Comparison of ENCODE assay signal across 9 cellular contexts in the genomic region with DNA sequence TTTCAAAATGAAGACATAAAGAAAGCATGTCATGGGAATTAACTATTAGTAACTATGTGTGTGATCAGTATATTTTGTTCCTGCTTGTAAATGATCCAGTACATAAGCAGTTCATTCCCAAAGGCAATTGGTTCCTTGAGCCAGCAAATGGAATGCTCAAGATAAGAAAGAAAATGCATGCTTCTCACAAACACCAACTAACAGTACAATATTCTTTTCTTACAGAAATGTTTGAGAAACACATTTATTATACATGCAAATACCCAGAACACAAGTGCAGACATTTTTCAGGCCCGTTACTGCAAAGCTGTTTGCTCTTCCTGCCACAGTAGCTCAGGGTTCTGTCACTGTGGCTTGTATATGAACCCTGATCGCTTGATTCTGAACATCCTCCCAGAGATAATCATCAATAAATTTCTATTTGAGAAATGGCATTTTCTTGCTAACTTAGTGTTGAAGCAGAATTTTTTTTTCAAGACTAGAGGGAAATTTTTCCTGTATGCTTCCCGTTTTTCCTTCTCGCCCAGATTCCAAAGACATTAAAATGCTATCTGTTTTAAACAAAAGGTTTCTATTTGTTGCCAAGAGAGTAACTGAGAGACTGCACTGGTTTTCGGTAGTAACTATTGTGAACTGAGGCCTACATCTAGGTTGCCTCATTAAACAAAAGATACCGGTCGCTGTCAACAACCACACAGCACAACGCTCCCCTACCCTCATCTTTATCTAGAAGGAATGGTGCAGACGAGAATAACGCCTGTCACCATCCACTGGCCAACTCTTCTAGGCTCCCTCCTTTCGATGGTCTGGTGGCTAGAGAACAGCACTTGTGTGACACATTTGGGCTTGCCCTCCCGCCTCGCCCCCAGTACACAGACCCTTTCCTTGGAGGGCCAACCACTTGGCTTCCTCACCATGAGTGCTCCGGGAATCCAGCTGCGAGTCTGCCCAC. TPM values are rescaled to one million over a fixed set of nuclear protein-coding genes. Genes with fewer than 3 reads are reported as not detected.
DNase-seq lines count a peak whose midpoint lies in the region; ATAC-seq, FAIRE-seq and TF ChIP-seq lines count a peak whose summit lies in the region.
"Had no signal": no experiment of that assay in that cellular context is flagged by ENCODE, and none has a peak within 500 bp of the region (broad histone marks: within the 10 kb centered on the region; RNA-seq: fewer than 3 reads in every experiment).

No MANE protein-coding gene starts in this region.

- peak; percentile 33 for FAIRE-seq in endothelial cell of umbilical vein (lab: Jason Lieb, UNC)

- H3K9me1 ChIP-seq in endothelial cell of umbilical vein (replicated peaks; ENCODE audit: control insufficient read depth, extremely low read depth, insufficient read depth, low read length) = no peaks in the 10 kb centered on the region

- peak overlapping the region; percentile 66 for H2AFZ ChIP-seq in endothelial cell of umbilical vein (ENCODE audit: low read depth, low read length)

- H3K9me3 ChIP-seq in BLaER1 = no peaks in the 10 kb centered on the region
- H3K9me3 ChIP-seq in WERI-Rb-1 (ENCODE audit: severe bottlenecking) = no peaks in the 10 kb centered on the region
- H3K9me3 ChIP-seq in endothelial cell of umbilical vein (replicated peaks; ENCODE audit: control insufficient read depth, insufficient read depth, low read length) = no peaks in the 10 kb centered on the region
- no peaks in the 10 kb centered on the region for H3K9me3 ChIP-seq in mucosa of stomach (ENCODE audit: control insufficient read depth, low read length)

- H3K9ac ChIP-seq in BLaER1 (peak overlapping the region; percentile 82), endothelial cell of umbilical vein (replicated peaks; ENCODE audit: extremely low read depth, insufficient read depth, low read length) (peak overlapping the region; percentile 74), mucosa of stomach (ENCODE audit: low read length) (peak overlapping the region; percentile 85)
- H3K9ac ChIP-seq: KMS-11 had no signal

- intact Hi-C loops in endothelial cell of umbilical vein (cut with micrococcal nuclease) = loop anchor here (1.0 to 10.0 kb wide), 7 partner anchors 8 to 855 kb away; a partner anchor contains a TSS

- POLR2A ChIA-PET in endothelial cell of umbilical vein (lab: Charles Lee) = interaction anchor here (1.2 kb wide), 1 partner anchor 53 kb away, joined by 4 read pairs; no protein-coding TSS in a partner anchor

- H3K27ac ChIP-seq in BLaER1 (peak overlapping the region; percentile 79), WERI-Rb-1 (no peak overlapping the region), endothelial cell of umbilical vein (ENCODE audit: insufficient read depth, low read depth, low read length) (peak overlapping the region; percentile 39), urinary bladder (ENCODE audit: low read depth) (peak overlapping the region; percentile 91)
- H3K27ac ChIP-seq: KMS-11 had no signal

- H3K27me3 ChIP-seq in BLaER1 (peaks cover 36% of the 10 kb centered on the region), WERI-Rb-1 (ENCODE audit: insufficient read depth, low read depth, severe bottlenecking) (no peaks in the 10 kb centered on the region), endothelial cell of umbilical vein (ENCODE audit: control insufficient read depth in 2 of 2, insufficient read depth in 2 of 2, low read length in 2 of 2) (no peaks in the 10 kb centered on the region), mucosa of stomach (ENCODE audit: control insufficient read depth, insufficient read depth, low read length) (no peaks in the 10 kb centered on the region)

- H3K4me3 ChIP-seq in BLaER1 = peak overlapping the region; percentile 85
- H3K4me3 ChIP-seq in WERI-Rb-1 (ENCODE audit: low read depth, low read length) = peak overlapping the region; percentile 62
- H3K4me3 ChIP-seq in endothelial cell of umbilical vein (replicated peaks in 1 of 3; ENCODE audit: insufficient read depth in 1 of 3, low read depth in 1 of 3, low read length in 3 of 3) = peak overlapping the region; percentile 88 to 95 (median 91)
- H3K4me3 ChIP-seq in mucosa of stomach (ENCODE audit: low read length) = peak overlapping the region; percentile 95
- H3K4me3 ChIP-seq in urinary bladder (ENCODE audit: low read depth, low read length) = peak overlapping the region; percentile 89

- H3K4me1 ChIP-seq in BLaER1 (peaks cover 30% of the 10 kb centered on the region), endothelial cell of umbilical vein (ENCODE audit: control insufficient read depth, extremely low read depth, insufficient read depth, low read length) (peaks cover 55% of the 10 kb centered on the region), mucosa of stomach (ENCODE audit: control insufficient read depth, insufficient read depth, low read length) (peaks cover 14% of the 10 kb centered on the region), urinary bladder (ENCODE audit: insufficient read depth) (no peaks in the 10 kb centered on the region)

- dilution Hi-C loops in endothelial cell of umbilical vein (cut with MboI; ENCODE audit: extremely low pct_ligation_motif_present, low sequenced_read_pairs) = no loop called here

- CTCF ChIA-PET in endothelial cell of umbilical vein (lab: Charles Lee) = interaction anchor here (1.0 to 14.2 kb wide), 7 partner anchors 27 to 573 kb away, joined by 3 to 431 read pairs (median 3); no protein-coding TSS in a partner anchor

- WGBS in urinary bladder = 2% methylated on average over 15 of the region's 15 CpGs

- H3K79me2 ChIP-seq in endothelial cell of umbilical vein (ENCODE audit: control insufficient read depth, insufficient read depth, low read length) = peaks cover 63% of the 10 kb centered on the region

- H3K36me3 ChIP-seq in BLaER1 = no peaks in the 10 kb centered on the region
- H3K36me3 ChIP-seq in WERI-Rb-1 = no peaks in the 10 kb centered on the region
- H3K36me3 ChIP-seq in endothelial cell of umbilical vein (ENCODE audit: control insufficient read depth in 2 of 2, extremely low read depth in 1 of 2, insufficient read depth in 2 of 2, low read length in 2 of 2) = no peaks in the 10 kb centered on the region
- H3K36me3 ChIP-seq in mucosa of stomach (ENCODE audit: control insufficient read depth, insufficient read depth, low read length) = no peaks in the 10 kb centered on the region
- no peaks in the 10 kb centered on the region for H3K36me3 ChIP-seq in urinary bladder (ENCODE audit: insufficient read depth)

- no peak for TF ChIP-seq POLR2A in endothelial cell of umbilical vein (IDR thresholded peaks at IDR 0.05; ENCODE audit: low read depth, low read length)

- peak overlapping the region; percentile 91 for H3K4me2 ChIP-seq in BLaER1
- H3K4me2 ChIP-seq in endothelial cell of umbilical vein (ENCODE audit: insufficient read depth, low read length) = peak overlapping the region; percentile 91

- TF ChIP-seq CTCF in WERI-Rb-1 (IDR thresholded peaks at IDR 0.05; ENCODE audit: low read depth, low read length) (no peak), endothelial cell of umbilical vein (IDR thresholded peaks at IDR 0.05; ENCODE audit: extremely low read depth in 1 of 2, insufficient read depth in 1 of 2, low read depth in 1 of 2, low read length in 2 of 2) (no peak)

- no peak for ATAC-seq in GM18861 (IDR thresholded peaks at IDR 0.05; ENCODE audit: unreplicated experiment)
- ATAC-seq in HG02885 (IDR thresholded peaks at IDR 0.05; ENCODE audit: poor library complexity, unreplicated experiment) = no peak

- TSS peak; percentile 17 for BruUV-seq in endothelial cell of umbilical vein (replicated peaks; lab: Mats Ljungman, UMichigan)

- DNase-seq in HK-2 (ENCODE audit: unreplicated experiment) (peak; percentile 12), WERI-Rb-1 (no peak), endothelial cell of umbilical vein (ENCODE audit: low read depth, low spot score) (peak; percentile 67)

- peaks cover 54% of the 10 kb centered on the region for H4K20me1 ChIP-seq in BLaER1
- peaks cover 4% of the 10 kb centered on the region for H4K20me1 ChIP-seq in endothelial cell of umbilical vein (replicated peaks; ENCODE audit: control insufficient read depth, extremely low read depth, insufficient read depth, low read length)

TF ChIP-seq in endothelial cell of umbilical vein, 7 proteins besides CTCF, POLR2A, EP300 and RAD21:
- TF ChIP-seq MYC (IDR thresholded peaks at IDR 0.05; ENCODE audit: low read depth, low read length) (no peak), JUN (IDR thresholded peaks at IDR 0.05; ENCODE audit: borderline replicate concordance, insufficient read depth, insufficient read length, low read depth) (no peak), POLR2AphosphoS5 (IDR thresholded peaks at IDR 0.05; ENCODE audit: insufficient read depth, low read depth, low read length) (no peak), EZH2 (IDR thresholded peaks at IDR 0.05; ENCODE audit: borderline replicate concordance, low read depth, low read length, severe bottlenecking) (no peak), GATA2 (IDR thresholded peaks at IDR 0.05; ENCODE audit: insufficient read depth, insufficient read length, low read depth, low read length) (no peak), FOS (IDR thresholded peaks at IDR 0.05; ENCODE audit: borderline replicate concordance, insufficient read depth, low read length) (no peak)
- TF ChIP-seq, protein P1, sequence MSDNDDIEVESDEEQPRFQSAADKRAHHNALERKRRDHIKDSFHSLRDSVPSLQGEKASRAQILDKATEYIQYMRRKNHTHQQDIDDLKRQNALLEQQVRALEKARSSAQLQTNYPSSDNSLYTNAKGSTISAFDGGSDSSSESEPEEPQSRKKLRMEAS (IDR thresholded peaks at IDR 0.05; ENCODE audit: insufficient read depth, insufficient read length) = no peak
TF ChIP-seq in endothelial cell of umbilical vein: peak in this region for 0.

RNA-seq across cellular contexts. Expression of a gene that starts 1.7 kb away (rescaled TPM):
- total RNA-seq in endothelial cell of umbilical vein (61.8 and 67.3 TPM in 2 replicates), urinary bladder (78.5 TPM)
- polyA plus RNA-seq in endothelial cell of umbilical vein (23.4 and 26.1 TPM in 2 replicates), urinary bladder (42.2 TPM)
- 24.7 and 28.5 TPM in 2 replicates for polyA plus RNA-seq in endothelial cell of umbilical vein (2011; cell fraction: cytosol; rRNA removed)
- polyA plus RNA-seq in endothelial cell of umbilical vein (2011; cell fraction: nucleus; rRNA removed) = 44.5 and 53.0 TPM in 2 replicates
- polyA plus RNA-seq in endothelial cell of umbilical vein (2012) = 44.6 and 53.3 TPM in 2 replicates
- 63.0 and 88.3 TPM in 2 replicates for polyA minus RNA-seq in endothelial cell of umbilical vein
- polyA minus RNA-seq in endothelial cell of umbilical vein (2011; cell fraction: cytosol; rRNA and poly(A)+ RNA removed) = 7.8 TPM
- 43.5 and 56.2 TPM in 2 replicates for polyA minus RNA-seq in endothelial cell of umbilical vein (2011; cell fraction: nucleus; rRNA and poly(A)+ RNA removed)
